ENCODE assay signal across 17 cellular contexts in the genomic region with DNA sequence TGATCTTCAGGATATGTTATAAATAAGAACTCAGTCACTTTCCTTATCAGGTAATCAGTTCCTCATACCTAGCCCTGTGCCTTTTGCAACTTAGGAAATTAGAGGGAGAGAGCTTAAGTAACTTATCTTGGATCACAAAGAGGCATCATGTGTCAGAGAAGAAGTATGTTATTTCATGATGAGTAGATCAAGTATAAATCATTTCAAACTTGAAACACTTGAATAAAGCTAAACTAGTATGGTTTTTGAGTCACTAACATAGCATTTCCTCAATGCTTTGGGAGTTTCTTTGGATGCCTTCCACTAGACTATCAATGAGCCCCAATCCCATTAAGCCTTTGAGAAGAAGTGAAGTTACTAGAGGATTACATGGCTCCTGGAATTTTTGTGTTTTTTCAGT.
A peak's percentile ranks its signal among the peaks of the same experiment; 100 is the strongest.
DNase-seq lines count a peak whose midpoint lies in the region; ATAC-seq and TF ChIP-seq lines count a peak whose summit lies in the region.
"Had no signal": no experiment of that assay in that cellular context is flagged by ENCODE, and none has a peak within 500 bp of the region (broad histone marks: within the 10 kb centered on the region; RNA-seq: fewer than 3 reads in every experiment).

No MANE protein-coding gene starts in this region.

- peaks cover 2% of the 10 kb centered on the region for H3K27me3 Mint-ChIP-seq in endodermal cell (ENCODE audit: insufficient read depth)
- H3K27me3 Mint-ChIP-seq: activated naive CD4-positive, alpha-beta T cell treated with anti-CD3 and anti-CD28 coated beads, Interleukin-2, amount 50 U/mL, for 24 hours; B cell; naive B cell had no signal

- H3K27ac ChIP-seq in brain microvascular endothelial cell (peak overlapping the region; percentile 59), endodermal cell (ENCODE audit: low read depth, low read length) (no peak overlapping the region)
- H3K27ac ChIP-seq: dorsolateral prefrontal cortex, HL-60 had no signal

- H3K27me3 ChIP-seq in brain microvascular endothelial cell (replicated peaks), result no peaks in the 10 kb centered on the region
- H3K27me3 ChIP-seq in endodermal cell (ENCODE audit: control insufficient read depth, insufficient read depth, low read length, poor library complexity, severe bottlenecking), result no peaks in the 10 kb centered on the region
- H3K27me3 ChIP-seq: dorsolateral prefrontal cortex, MG63 had no signal

- H3K4me1 Mint-ChIP-seq in endodermal cell, result peaks cover 8% of the 10 kb centered on the region

- no peaks in the 10 kb centered on the region for H3K36me3 ChIP-seq in brain microvascular endothelial cell (replicated peaks)
- H3K36me3 ChIP-seq in endodermal cell (ENCODE audit: control insufficient read depth, insufficient read depth, low read length), result no peaks in the 10 kb centered on the region
- H3K36me3 ChIP-seq: MG63 had no signal

- no peak overlapping the region for H3K4me3 ChIP-seq in AG09309 (ENCODE audit: control insufficient read depth, low read depth, low read length)
- H3K4me3 ChIP-seq in brain microvascular endothelial cell (ENCODE audit: low read depth, low read length), result no peak overlapping the region
- no peak overlapping the region for H3K4me3 ChIP-seq in endodermal cell (ENCODE audit: low read length)
- H3K4me3 ChIP-seq: dorsolateral prefrontal cortex, MG63 had no signal

- in situ Hi-C loops in brain microvascular endothelial cell (cut with HindIII; ENCODE audit: low pct_ligation_motif_present, low sequenced_read_pairs), result no loop called here

- no peak overlapping the region for H3K4me3 Mint-ChIP-seq in endodermal cell
- H3K4me3 Mint-ChIP-seq: activated naive CD4-positive, alpha-beta T cell treated with anti-CD3 and anti-CD28 coated beads, Interleukin-2, amount 50 U/mL, for 24 hours; B cell; naive B cell; WTC11 had no signal

- H3K27ac Mint-ChIP-seq in endodermal cell, result no peak overlapping the region
- H3K27ac Mint-ChIP-seq: B cell, WTC11 had no signal

- no peak for ATAC-seq in HG03439 (IDR thresholded peaks at IDR 0.05; ENCODE audit: unreplicated experiment)
- ATAC-seq: WTC11 had no signal

- H3K9me3 ChIP-seq in endodermal cell (ENCODE audit: control insufficient read depth, low read length), result peaks cover 32% of the 10 kb centered on the region
- H3K9me3 ChIP-seq: MG63 had no signal

- peaks cover 5% of the 10 kb centered on the region for H3K4me1 ChIP-seq in endodermal cell (ENCODE audit: control insufficient read depth, insufficient read depth, low read length)

- peak; percentile 65 for DNase-seq in AG09309 (ENCODE audit: low read depth)
- peak; percentile 86 for DNase-seq in HT1080 (ENCODE audit: low read depth)
- DNase-seq in brain microvascular endothelial cell, result peak; percentile 67
- DNase-seq in hepatic stellate cell (ENCODE audit: low spot score), result peak; percentile 54
- DNase-seq in endodermal cell, result no peak
- no peak for DNase-seq in T1000 (lab: John Stamatoyannopoulos, UW)
- no peak for DNase-seq in NCI-H1694 treated with DMSO at 0.1 percent for 48 hours (lab: John Stamatoyannopoulos, UW)
- DNase-seq: dorsolateral prefrontal cortex; MG63; naive B cell; NCI-H2171; stimulated activated CD4-positive, alpha-beta T cell treated with anti-CD3 and anti-CD28 coated beads, Interleukin-4, amount 100 ng/mL, for 1 hour had no signal

- no peak overlapping the region for H3K9ac ChIP-seq in endodermal cell (ENCODE audit: extremely low read depth, low read length, poor library complexity, severe bottlenecking)

- peaks cover 1% of the 10 kb centered on the region for H3K36me3 Mint-ChIP-seq in endodermal cell (ENCODE audit: low read depth)
- H3K36me3 Mint-ChIP-seq: activated naive CD4-positive, alpha-beta T cell treated with anti-CD3 and anti-CD28 coated beads, Interleukin-2, amount 50 U/mL, for 24 hours; WTC11 had no signal

- H3K9me3 Mint-ChIP-seq in endodermal cell, result peaks cover 4% of the 10 kb centered on the region
- H3K9me3 Mint-ChIP-seq: activated naive CD4-positive, alpha-beta T cell treated with anti-CD3 and anti-CD28 coated beads, Interleukin-2, amount 50 U/mL, for 24 hours; naive B cell had no signal

- TF ChIP-seq CTCF in AG09309 (IDR thresholded peaks at IDR 0.05; ENCODE audit: control insufficient read depth, insufficient read depth, low read depth, low read length, missing control alignments) (no peak), brain microvascular endothelial cell (IDR thresholded peaks at IDR 0.05; ENCODE audit: low read depth, low read length, missing control alignments) (no peak), endodermal cell (conservative IDR thresholded peaks at IDR 0.05) (no peak)

Comparison
In these comparisons a context has a peak if more than half of its experiments do, and no peak if none do; other contexts are left out.
1. DNase-seq: peak in AG09309 (single experiment), HT1080 (single experiment), brain microvascular endothelial cell (single experiment) and hepatic stellate cell (single experiment); none in endodermal cell (single experiment), T1000 (single experiment) and NCI-H1694 treated with DMSO at 0.1 percent for 48 hours (single experiment).